Comparison of ENCODE assay signal across 8 cellular contexts in the genomic region with DNA sequence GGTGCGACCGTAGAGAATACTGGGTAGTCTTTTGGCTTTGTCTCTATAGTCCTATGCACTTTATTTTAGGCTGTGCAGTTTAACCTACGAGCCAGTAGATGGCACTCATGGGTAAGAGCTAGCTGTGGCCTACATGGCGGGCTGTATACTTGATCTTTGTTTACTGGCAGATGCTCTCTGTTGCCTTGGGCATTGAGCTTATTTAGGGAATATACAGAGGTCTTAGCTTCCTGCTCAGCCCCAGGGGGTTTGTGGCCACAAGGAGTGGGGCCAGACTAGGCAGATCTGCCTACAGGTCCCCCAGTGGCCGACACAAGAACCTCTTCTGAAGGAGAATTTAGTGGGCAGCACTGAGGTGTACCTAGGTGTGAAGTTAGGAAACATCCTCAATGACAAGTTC.
DNase-seq lines count a peak whose midpoint lies in the region; ATAC-seq and TF ChIP-seq lines count a peak whose summit lies in the region.

No MANE protein-coding gene starts in this region.

- POLR2A ChIA-PET in CD4-positive, alpha-beta T cell (lab: Charles Lee): no interaction called here
- POLR2A ChIA-PET in CD8-positive, alpha-beta T cell (lab: Charles Lee): no interaction called here

- intact Hi-C loops in CD4-positive, alpha-beta T cell (cut with DNase I, micrococcal nuclease): loop anchor here in 1 of 2 experiments (10.0 kb wide), 1 partner anchor 315 kb away; no protein-coding TSS in a partner anchor
- intact Hi-C loops in CD8-positive, alpha-beta T cell (cut with DNase I, micrococcal nuclease): no loop called here

- no peak for ATAC-seq in CD4-positive, alpha-beta T cell (ENCODE audit: poor library complexity)
- ATAC-seq in GM18870 (IDR thresholded peaks at IDR 0.05; ENCODE audit: unreplicated experiment) (peak; percentile 99), HG02943 (IDR thresholded peaks at IDR 0.05; ENCODE audit: low read depth, unreplicated experiment) (peak; percentile 99), gastroesophageal sphincter (peak; percentile 83)
- no peak for ATAC-seq in CD8-positive, alpha-beta T cell

- H3K4me3 Mint-ChIP-seq in CD4-positive, alpha-beta T cell: no peak overlapping the region
- no peak overlapping the region for H3K4me3 Mint-ChIP-seq in progenitor cell of endocrine pancreas (ENCODE audit: low read depth)
- no peak overlapping the region for H3K4me3 Mint-ChIP-seq in CD8-positive, alpha-beta T cell

- H3K36me3 Mint-ChIP-seq in CD4-positive, alpha-beta T cell (ENCODE audit: low read depth): no peaks in the 10 kb centered on the region
- H3K36me3 Mint-ChIP-seq in progenitor cell of endocrine pancreas (ENCODE audit: insufficient read depth): no peaks in the 10 kb centered on the region
- H3K36me3 Mint-ChIP-seq in CD8-positive, alpha-beta T cell: no peaks in the 10 kb centered on the region

- no peak overlapping the region for H3K4me3 ChIP-seq in WERI-Rb-1 (ENCODE audit: low read depth, low read length)
- no peak overlapping the region for H3K4me3 ChIP-seq in gastroesophageal sphincter
- no peak overlapping the region for H3K4me3 ChIP-seq in CD8-positive, alpha-beta T cell (ENCODE audit: low read depth, low read length)

- no peak overlapping the region for H3K27ac Mint-ChIP-seq in CD4-positive, alpha-beta T cell
- no peak overlapping the region for H3K27ac Mint-ChIP-seq in progenitor cell of endocrine pancreas
- no peak overlapping the region for H3K27ac Mint-ChIP-seq in CD8-positive, alpha-beta T cell

- no peaks in the 10 kb centered on the region for H3K36me3 ChIP-seq in WERI-Rb-1
- H3K36me3 ChIP-seq in gastroesophageal sphincter: no peaks in the 10 kb centered on the region
- no peaks in the 10 kb centered on the region for H3K36me3 ChIP-seq in CD8-positive, alpha-beta T cell (ENCODE audit: insufficient read depth, low read length)

- H3K4me1 ChIP-seq in gastroesophageal sphincter: no peaks in the 10 kb centered on the region
- no peaks in the 10 kb centered on the region for H3K4me1 ChIP-seq in CD8-positive, alpha-beta T cell (ENCODE audit: insufficient read depth, low read length)

- no peaks in the 10 kb centered on the region for H3K27me3 Mint-ChIP-seq in CD4-positive, alpha-beta T cell
- no peaks in the 10 kb centered on the region for H3K27me3 Mint-ChIP-seq in progenitor cell of endocrine pancreas
- H3K27me3 Mint-ChIP-seq in CD8-positive, alpha-beta T cell (ENCODE audit: low read depth): no peaks in the 10 kb centered on the region

- TF ChIP-seq CTCF in CD4-positive, alpha-beta T cell (IDR thresholded peaks at IDR 0.05): peak; percentile 23
- TF ChIP-seq CTCF in WERI-Rb-1 (IDR thresholded peaks at IDR 0.05; ENCODE audit: low read depth, low read length) (peak; percentile 74), gastroesophageal sphincter (IDR thresholded peaks at IDR 0.05) (peak; percentile 47 to 77 (median 50)), progenitor cell of endocrine pancreas (IDR thresholded peaks at IDR 0.05; ENCODE audit: unreplicated experiment) (peak; percentile 63)
- TF ChIP-seq CTCF in CD8-positive, alpha-beta T cell (IDR thresholded peaks at IDR 0.05): no peak

- H3K27me3 ChIP-seq in CD4-positive, alpha-beta T cell (ENCODE audit: control insufficient read depth, insufficient read depth, low read length): no peaks in the 10 kb centered on the region
- peaks cover 18% of the 10 kb centered on the region for H3K27me3 ChIP-seq in WERI-Rb-1 (ENCODE audit: insufficient read depth, low read depth, severe bottlenecking)
- no peaks in the 10 kb centered on the region for H3K27me3 ChIP-seq in gastroesophageal sphincter
- no peaks in the 10 kb centered on the region for H3K27me3 ChIP-seq in CD8-positive, alpha-beta T cell (ENCODE audit: insufficient read depth, low read length)

- 13 to 19% methylated on average over 2 to 3 of the region's 5 CpGs for WGBS in gastroesophageal sphincter (ENCODE audit: low coverage in 1 of 2), 2 donors

- H3K9me3 ChIP-seq in CD4-positive, alpha-beta T cell (ENCODE audit: control insufficient read depth, low read length): no peaks in the 10 kb centered on the region
- H3K9me3 ChIP-seq in WERI-Rb-1 (ENCODE audit: severe bottlenecking) (no peaks in the 10 kb centered on the region), gastroesophageal sphincter (no peaks in the 10 kb centered on the region)
- H3K9me3 ChIP-seq in CD8-positive, alpha-beta T cell (ENCODE audit: low read length): no peaks in the 10 kb centered on the region

- H3K4me1 Mint-ChIP-seq in CD4-positive, alpha-beta T cell (ENCODE audit: low read depth): no peaks in the 10 kb centered on the region
- no peaks in the 10 kb centered on the region for H3K4me1 Mint-ChIP-seq in progenitor cell of endocrine pancreas (ENCODE audit: low read depth)
- H3K4me1 Mint-ChIP-seq in CD8-positive, alpha-beta T cell (ENCODE audit: low read depth): no peaks in the 10 kb centered on the region

- CTCF ChIA-PET in CD4-positive, alpha-beta T cell (lab: Charles Lee): no interaction called here
- CTCF ChIA-PET in CD8-positive, alpha-beta T cell (lab: Charles Lee): no interaction called here

- DNase-seq in CD4-positive, alpha-beta T cell: no peak
- DNase-seq in NCI-H1436 treated with DMSO at 0.1 percent for 48 hours (lab: John Stamatoyannopoulos, UW): peak; percentile 19
- peak; percentile 13 for DNase-seq in WERI-Rb-1
- no peak for DNase-seq in progenitor cell of endocrine pancreas (ENCODE audit: low spot score, unreplicated experiment)
- DNase-seq in CD8-positive, alpha-beta T cell: no peak

- no peak for TF ChIP-seq POLR2A in gastroesophageal sphincter (IDR thresholded peaks at IDR 0.05)

- no peak overlapping the region for H3K27ac ChIP-seq in CD4-positive, alpha-beta T cell (ENCODE audit: low read depth, low read length)
- H3K27ac ChIP-seq in WERI-Rb-1 (no peak overlapping the region), gastroesophageal sphincter (no peak overlapping the region)
- no peak overlapping the region for H3K27ac ChIP-seq in CD8-positive, alpha-beta T cell (ENCODE audit: low read depth, low read length)

- H3K9me3 Mint-ChIP-seq in CD4-positive, alpha-beta T cell: no peaks in the 10 kb centered on the region
- peaks cover 21% of the 10 kb centered on the region for H3K9me3 Mint-ChIP-seq in progenitor cell of endocrine pancreas (ENCODE audit: low read depth)
- no peaks in the 10 kb centered on the region for H3K9me3 Mint-ChIP-seq in CD8-positive, alpha-beta T cell

- TF ChIP-seq EP300 in gastroesophageal sphincter (IDR thresholded peaks at IDR 0.05): no peak

Comparison
In these comparisons a context has a peak if more than half of its experiments do, and no peak if none do; other contexts are left out.
1. ATAC-seq: peak in GM18870 (single experiment), HG02943 (single experiment) and gastroesophageal sphincter (single experiment); none in CD4-positive, alpha-beta T cell (single experiment) and CD8-positive, alpha-beta T cell (single experiment).
2. DNase-seq: peak in NCI-H1436 treated with DMSO at 0.1 percent for 48 hours (single experiment) and WERI-Rb-1 (single experiment); none in CD4-positive, alpha-beta T cell (0 of 10), progenitor cell of endocrine pancreas (single experiment) and CD8-positive, alpha-beta T cell (0 of 7).